In genomic region chr12:57836442-57837375, GRCh38 we compare ENCODE assay signal across 8 cellular contexts. TPM values are rescaled to one million over a fixed set of nuclear protein-coding genes. Genes with fewer than 3 reads are reported as not detected.
DNase-seq lines count a peak whose midpoint lies in the region; ATAC-seq and TF ChIP-seq lines count a peak whose summit lies in the region.

No MANE protein-coding gene starts in this region.

- peak overlapping the region; percentile 79 for H3K27ac Mint-ChIP-seq in activated naive CD8-positive, alpha-beta T cell treated with anti-CD3 and anti-CD28 coated beads, Interleukin-2, amount 50 U/mL, for 24 hours

- H3K9me3 Mint-ChIP-seq in activated naive CD8-positive, alpha-beta T cell treated with anti-CD3 and anti-CD28 coated beads, Interleukin-2, amount 50 U/mL, for 24 hours: no peaks in the 10 kb centered on the region

- no peak for TF ChIP-seq CTCF in heart left ventricle (IDR thresholded peaks at IDR 0.05)

- peaks cover 65 to 100% (median 100%) of the 10 kb centered on the region in 12 donors for H3K4me1 ChIP-seq in heart left ventricle

- peak; percentile 81 for DNase-seq in AG20443 (ENCODE audit: low spot score)
- DNase-seq in NCI-H345 (lab: John Stamatoyannopoulos, UW): peak; percentile 46
- peak; percentile 56 for DNase-seq in activated naive CD8-positive, alpha-beta T cell treated with anti-CD3 and anti-CD28 coated beads, Interleukin-2, amount 50 U/mL, for 24 hours
- DNase-seq in heart left ventricle: peak; percentile 87 to 91 (median 90)
- peak; percentile 43 for DNase-seq in renal cortical epithelial cell (ENCODE audit: low read depth)
- no peak for DNase-seq in NCI-H2171 (lab: John Stamatoyannopoulos, UW)

- 7 to 16% (median 7%) methylated on average over 13 of the region's 13 CpGs for WGBS in heart left ventricle, 4 donors

- peaks cover 97% of the 10 kb centered on the region for H3K4me1 Mint-ChIP-seq in activated naive CD8-positive, alpha-beta T cell treated with anti-CD3 and anti-CD28 coated beads, Interleukin-2, amount 50 U/mL, for 24 hours

- TF ChIP-seq POLR2A in GM18505 (IDR thresholded peaks at IDR 0.05; ENCODE audit: borderline replicate concordance, extremely low read depth, insufficient read depth, insufficient read length): peak; percentile 27
- TF ChIP-seq POLR2A in heart left ventricle (IDR thresholded peaks at IDR 0.05): no peak

- H3K36me3 ChIP-seq in heart left ventricle: peaks cover 0 to 7% (median 0%) of the 10 kb centered on the region in 9 donors

- H3K4me3 Mint-ChIP-seq in activated naive CD8-positive, alpha-beta T cell treated with anti-CD3 and anti-CD28 coated beads, Interleukin-2, amount 50 U/mL, for 24 hours: peak overlapping the region; percentile 60

- H3K4me3 ChIP-seq in heart left ventricle: peak overlapping the region in 10 of 12 donors; percentile 6 to 49 (median 26)

- H3K27ac ChIP-seq in heart left ventricle: peak overlapping the region in 11 of 12 donors; percentile 51 to 100 (median 70)

- no peaks in the 10 kb centered on the region for H3K27me3 Mint-ChIP-seq in activated naive CD8-positive, alpha-beta T cell treated with anti-CD3 and anti-CD28 coated beads, Interleukin-2, amount 50 U/mL, for 24 hours

- peak; percentile 60 for ATAC-seq in GM18505 (IDR thresholded peaks at IDR 0.05; ENCODE audit: unreplicated experiment)
- ATAC-seq in HG02938 (IDR thresholded peaks at IDR 0.05; ENCODE audit: unreplicated experiment): peak; percentile 54
- ATAC-seq in activated naive CD8-positive, alpha-beta T cell treated with anti-CD3 and anti-CD28 coated beads, Interleukin-2, amount 50 U/mL, for 24 hours: peak; percentile 44
- ATAC-seq in heart left ventricle: peak; percentile 37 to 76 (median 52)

- intact Hi-C loops in heart left ventricle (cut with DNase I): loop anchor here in 1 of 10 donors (5.0 kb wide), 1 partner anchor 61 kb away; no protein-coding TSS in a partner anchor

- H3K36me3 Mint-ChIP-seq in activated naive CD8-positive, alpha-beta T cell treated with anti-CD3 and anti-CD28 coated beads, Interleukin-2, amount 50 U/mL, for 24 hours (ENCODE audit: low read depth): no peaks in the 10 kb centered on the region

- no peaks in the 10 kb centered on the region for H3K27me3 ChIP-seq in heart left ventricle

- no peaks in the 10 kb centered on the region for H3K9me3 ChIP-seq in heart left ventricle

RNA-seq across cellular contexts. Expression of gene CTDSP2, which starts 9.8 kb away (rescaled TPM):
- total RNA-seq in heart left ventricle (100 to 1,000 TPM in 3 of 9 donors, 10 to 100 TPM in 6; 69.9 to 191 (median 89.3) TPM), renal cortical epithelial cell (16.3 and 81.9 TPM in 2 replicates)
- 10 to 100 TPM; 28.0 to 68.4 TPM for polyA plus RNA-seq in heart left ventricle

RNA-seq across cellular contexts. Expression of gene AVIL, which starts 18.2 kb away (rescaled TPM):
- total RNA-seq in heart left ventricle (1 to 10 TPM; 1.3 to 6.2 (median 2.4) TPM), renal cortical epithelial cell (1.9 and 2.8 TPM in 2 replicates)
- 1 to 10 TPM; 1.9 to 2.1 TPM for polyA plus RNA-seq in heart left ventricle

RNA-seq across cellular contexts. Expression of gene TSFM, which starts 54.1 kb away (rescaled TPM):
- 10 to 100 TPM; 38.8 to 62.5 (median 45.4) TPM for total RNA-seq in heart left ventricle
- 10 to 100 TPM; 37.6 to 80.8 TPM for polyA plus RNA-seq in heart left ventricle
- total RNA-seq in renal cortical epithelial cell: 24.8 and 43.6 TPM in 2 replicates
